1 cellular context compared by ENCODE assay signal in the genomic region with DNA sequence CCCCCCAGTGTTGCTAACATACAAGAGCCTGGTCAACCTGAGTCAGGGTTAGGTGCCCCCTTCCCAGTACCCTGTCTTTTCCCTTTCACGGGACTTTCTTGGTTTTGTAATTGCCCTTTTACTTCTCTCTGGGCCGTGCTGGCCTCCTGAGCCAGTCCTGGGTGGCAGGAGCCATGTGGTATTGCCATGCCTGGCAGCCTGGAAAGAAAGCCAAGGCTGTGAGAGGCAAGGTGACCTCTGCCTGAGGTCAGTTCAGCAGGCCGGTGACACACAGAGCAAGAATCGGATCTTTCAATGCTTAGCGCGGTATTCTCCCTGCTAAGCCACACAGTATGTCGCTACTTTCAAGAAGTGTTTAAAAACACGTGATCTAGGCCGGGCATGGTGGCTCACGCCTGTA.
TF ChIP-seq lines count a peak whose summit lies in the region.

No MANE protein-coding gene starts in this region.

TF ChIP-seq in liver, 16 proteins besides CTCF, POLR2A, EP300 and RAD21:
- TF ChIP-seq GABPA (IDR thresholded peaks at IDR 0.05 in 1 of 2, conservative IDR thresholded peaks at IDR 0.05 in 1 of 2) (no peak), FOXA2 (IDR thresholded peaks at IDR 0.05) (no peak), HNF4A (conservative IDR thresholded peaks at IDR 0.05) (peak; percentile 75 to 86), JUND (IDR thresholded peaks at IDR 0.05) (peak in 1 of 2 donors; percentile 26), SP1 (IDR thresholded peaks at IDR 0.05) (peak; percentile 60), YY1 (IDR thresholded peaks at IDR 0.05) (peak; percentile 54), RXRA (IDR thresholded peaks at IDR 0.05) (peak; percentile 89 to 94), HNF4G (IDR thresholded peaks at IDR 0.05) (no peak), EGR1 (IDR thresholded peaks at IDR 0.05; ENCODE audit: low read depth in 2 of 2) (no peak), TAF1 (conservative IDR thresholded peaks at IDR 0.05) (no peak), NR2F2 (IDR thresholded peaks at IDR 0.05) (peak; percentile 38)
- TF ChIP-seq, protein P1, sequence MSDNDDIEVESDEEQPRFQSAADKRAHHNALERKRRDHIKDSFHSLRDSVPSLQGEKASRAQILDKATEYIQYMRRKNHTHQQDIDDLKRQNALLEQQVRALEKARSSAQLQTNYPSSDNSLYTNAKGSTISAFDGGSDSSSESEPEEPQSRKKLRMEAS (IDR thresholded peaks at IDR 0.05) = peak; percentile 68
